ENCODE assay signal across 17 cellular contexts in the genomic region with DNA sequence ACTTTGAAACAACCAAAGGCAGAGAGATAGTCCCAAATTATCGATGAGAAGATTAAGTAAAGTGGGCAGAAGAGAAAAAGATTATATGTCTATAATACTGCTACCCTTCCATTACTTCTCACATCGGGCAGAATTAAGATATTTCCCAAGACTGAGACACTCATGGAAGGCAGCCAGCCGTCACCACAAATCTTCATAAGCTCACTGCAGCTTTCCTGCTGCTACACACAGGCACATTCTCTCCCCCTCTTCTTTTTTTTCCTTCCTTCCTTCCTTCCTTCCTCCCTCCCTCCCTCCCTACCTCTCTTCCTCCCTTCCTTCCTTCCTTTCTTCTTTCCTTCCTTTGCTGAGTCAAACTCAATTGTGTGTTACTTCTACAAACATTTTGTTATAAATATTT. TPM values are rescaled to one million over a fixed set of nuclear protein-coding genes. Genes with fewer than 3 reads are reported as not detected.
DNase-seq lines count a peak whose midpoint lies in the region; ATAC-seq and TF ChIP-seq lines count a peak whose summit lies in the region.
"Had no signal": no experiment of that assay in that cellular context is flagged by ENCODE, and none has a peak within 500 bp of the region (broad histone marks: within the 10 kb centered on the region; RNA-seq: fewer than 3 reads in every experiment).

No MANE protein-coding gene starts in this region.

- DNase-seq in Panc1 (ENCODE audit: low read depth, low spot score) (no peak), fibroblast of gingiva (ENCODE audit: low read depth) (peak; percentile 72), pons (ENCODE audit: low spot score) (peak; percentile 11), endothelial cell (ENCODE audit: low spot score) (no peak), NCI-H82 treated with DMSO at 0.1 percent for 48 hours (lab: John Stamatoyannopoulos, UW; ENCODE audit: unreplicated experiment) (no peak)
- DNase-seq in effector CD4-positive, alpha-beta T cell, result no peak
- DNase-seq: activated CD4-positive, alpha-beta T cell treated with anti-CD3 and anti-CD28 coated beads for 48 hours; activated gamma-delta T cell treated with Interleukin-2 at 50 U/mL for 16 hours; DMS153; dorsolateral prefrontal cortex; naive thymus-derived CD8-positive, alpha-beta T cell; NCI-H2171 treated with DMSO at 0.1 percent for 48 hours; SHP77; stimulated activated naive CD4-positive, alpha-beta T cell had no signal

- in situ Hi-C loops in Panc1 (cut with HindIII; ENCODE audit: low pct_unique_long_range_greater_than_20kb, low sequenced_read_pairs), result no loop called here

- no peaks in the 10 kb centered on the region for H3K27me3 ChIP-seq in BLaER1 treated with 17β-estradiol and CSF1 and Interleukin-3, amounts not matched to agents 10 nM and 100 nM
- H3K27me3 ChIP-seq in Panc1 (ENCODE audit: control insufficient read depth, insufficient read depth, low read length), result no peaks in the 10 kb centered on the region

- TF ChIP-seq CTCF in Panc1 (IDR thresholded peaks at IDR 0.05), result no peak
- no peak for TF ChIP-seq CTCF in endothelial cell (IDR thresholded peaks at IDR 0.05; ENCODE audit: unreplicated experiment)

- no peaks in the 10 kb centered on the region for H3K27me3 Mint-ChIP-seq in endothelial cell (ENCODE audit: unreplicated experiment)

- peak overlapping the region in 3 of 11 experiments; percentile 2 to 24 (median 3); a peak in 2 of 22 replicates for H3K27ac ChIP-seq in BLaER1 treated with 17β-estradiol and CSF1 and Interleukin-3, amounts not matched to agents 10 nM and 100 nM
- peak overlapping the region; percentile 97 for H3K27ac ChIP-seq in Panc1 (ENCODE audit: low read length)
- H3K27ac ChIP-seq: dorsolateral prefrontal cortex had no signal

- no peak for ATAC-seq in Panc1
- no peak for ATAC-seq in HG03469 (IDR thresholded peaks at IDR 0.05; ENCODE audit: unreplicated experiment)
- ATAC-seq: K562; naive thymus-derived CD8-positive, alpha-beta T cell had no signal

- H4K20me1 ChIP-seq in BLaER1 treated with 17β-estradiol and CSF1 and Interleukin-3, amounts not matched to agents 10 nM and 100 nM, result no peaks in the 10 kb centered on the region

- no peaks in the 10 kb centered on the region for H3K9me3 Mint-ChIP-seq in endothelial cell (ENCODE audit: unreplicated experiment)
- H3K9me3 Mint-ChIP-seq: naive thymus-derived CD8-positive, alpha-beta T cell had no signal

- H3K4me3 ChIP-seq in BLaER1 treated with 17β-estradiol and CSF1 and Interleukin-3, amounts not matched to agents 10 nM and 100 nM, result no peak overlapping the region
- H3K4me3 ChIP-seq in Panc1 (ENCODE audit: low read depth in 2 of 2, low read length in 2 of 2), result no peak overlapping the region
- H3K4me3 ChIP-seq: dorsolateral prefrontal cortex, K562 had no signal

- H3K4me2 ChIP-seq in BLaER1 treated with 17β-estradiol and CSF1 and Interleukin-3, amounts not matched to agents 10 nM and 100 nM, result peak overlapping the region; percentile 42 to 70 (median 52); a peak in 21 of 22 replicates

- no peak overlapping the region for H3K27ac Mint-ChIP-seq in endothelial cell (ENCODE audit: unreplicated experiment)
- H3K27ac Mint-ChIP-seq: naive thymus-derived CD8-positive, alpha-beta T cell had no signal

- peaks cover 18 to 47% (median 35%) of the 10 kb centered on the region in 10 experiments for H3K4me1 ChIP-seq in BLaER1 treated with 17β-estradiol and CSF1 and Interleukin-3, amounts not matched to agents 10 nM and 100 nM
- H3K4me1 ChIP-seq in Panc1 (ENCODE audit: control insufficient read depth, insufficient read depth, low read length), result peaks cover 21% of the 10 kb centered on the region

- no peaks in the 10 kb centered on the region for H3K36me3 Mint-ChIP-seq in endothelial cell (ENCODE audit: low read depth, unreplicated experiment)
- H3K36me3 Mint-ChIP-seq: naive thymus-derived CD8-positive, alpha-beta T cell had no signal

- intact Hi-C loops in Panc1 (cut with micrococcal nuclease; ENCODE audit: unreplicated experiment), result loop anchor here (5.0 to 10.0 kb wide), 2 partner anchors 188 to 335 kb away; partner anchors contain the start of gene SPIN1

- H3K4me1 Mint-ChIP-seq in endothelial cell (ENCODE audit: unreplicated experiment), result peaks cover 7% of the 10 kb centered on the region

- CTCF ChIA-PET in Panc1 (lab: Charles Lee), result no interaction called here

- H3K4me3 Mint-ChIP-seq in endothelial cell (ENCODE audit: unreplicated experiment), result no peak overlapping the region
- H3K4me3 Mint-ChIP-seq: naive thymus-derived CD8-positive, alpha-beta T cell had no signal

- no peak overlapping the region for H3K9ac ChIP-seq in BLaER1 treated with 17β-estradiol and CSF1 and Interleukin-3, amounts not matched to agents 10 nM and 100 nM

- no peaks in the 10 kb centered on the region for H3K36me3 ChIP-seq in BLaER1 treated with 17β-estradiol and CSF1 and Interleukin-3, amounts not matched to agents 10 nM and 100 nM
- no peaks in the 10 kb centered on the region for H3K36me3 ChIP-seq in Panc1 (ENCODE audit: control insufficient read depth, insufficient read depth, low read length)

- POLR2A ChIA-PET in Panc1 (lab: Charles Lee), result no interaction called here

- 0 out of 22 replicates have a peak, but pooled peaks cover 0 to 7% (median 0%) of the 10 kb centered on the region in 11 experiments for H3K9me3 ChIP-seq in BLaER1 treated with 17β-estradiol and CSF1 and Interleukin-3, amounts not matched to agents 10 nM and 100 nM (replicated peaks in 1 of 11)
- no peaks in the 10 kb centered on the region for H3K9me3 ChIP-seq in Panc1 (ENCODE audit: control insufficient read depth, insufficient read depth, low read depth, low read length)

- no TSS peak for BruUV-seq in Panc1 (replicated peaks; lab: Mats Ljungman, UMichigan)

RNA-seq across cellular contexts. Expression of gene SPATA31C2, which starts 58.7 kb away (rescaled TPM):
- total RNA-seq in Panc1 (2021; ENCODE audit: unreplicated experiment), result not detected
- polyA plus RNA-seq in Panc1 (2012; ENCODE audit: insufficient read length), result not detected
- total RNA-seq in endothelial cell (ENCODE audit: unreplicated experiment), result not detected
- total RNA-seq: naive thymus-derived CD8-positive, alpha-beta T cell had no signal
- polyA plus RNA-seq: naive thymus-derived CD8-positive, alpha-beta T cell had no signal

Comparison
In these comparisons a context has a peak if more than half of its experiments do, and no peak if none do; other contexts are left out.
1. DNase-seq: peak in fibroblast of gingiva (single experiment) and pons (single experiment); none in Panc1 (single experiment), effector CD4-positive, alpha-beta T cell (single experiment), endothelial cell (single experiment) and NCI-H82 treated with DMSO at 0.1 percent for 48 hours (single experiment).